ENCODE assay signal across 24 cellular contexts in genomic region chr4:184462724-184463123, GRCh38. TPM values are rescaled to one million over a fixed set of nuclear protein-coding genes. Genes with fewer than 3 reads are reported as not detected.
DNase-seq lines count a peak whose midpoint lies in the region; ATAC-seq and TF ChIP-seq lines count a peak whose summit lies in the region.
"Had no signal": no experiment of that assay in that cellular context is flagged by ENCODE, and none has a peak within 500 bp of the region (broad histone marks: within the 10 kb centered on the region; RNA-seq: fewer than 3 reads in every experiment).

No MANE protein-coding gene starts in this region.

- no peaks in the 10 kb centered on the region for H3K9me3 ChIP-seq in tibial nerve
- H3K9me3 ChIP-seq: gastroesophageal sphincter, lower lobe of right lung, MG63, thyroid gland had no signal

- peaks cover 0 to 71% (median 16%) of the 10 kb centered on the region in 4 donors for H3K4me1 ChIP-seq in tibial nerve

- DNase-seq in activated naive CD4-positive, alpha-beta T cell treated with anti-CD3 and anti-CD28 coated beads, Interleukin-2, amount 50 U/mL, for 72 hours (ENCODE audit: low spot score in 2 of 2) = no peak
- DNase-seq in LNCaP clone FGC (ENCODE audit: low read depth) = peak; percentile 60
- DNase-seq in left lobe of liver (ENCODE audit: low spot score) = no peak
- DNase-seq in progenitor cell of endocrine pancreas (ENCODE audit: low spot score, unreplicated experiment) = no peak
- DNase-seq in DMS153 treated with DMSO at 0.1 percent for 48 hours (lab: John Stamatoyannopoulos, UW; ENCODE audit: unreplicated experiment) = no peak
- DNase-seq in stimulated activated naive CD8-positive, alpha-beta T cell treated with anti-CD3 and anti-CD28 coated beads, Interleukin-15, amount 100 ng/mL, for 72 hours = no peak
- no peak for DNase-seq in tibial nerve (ENCODE audit: low spot score in 2 of 2)
- DNase-seq: activated CD4-positive, alpha-beta T cell treated with anti-CD3 and anti-CD28 coated beads for 4 hours; activated CD8-positive, alpha-beta memory T cell treated with anti-CD3 and anti-CD28 coated beads for 24 hours; activated effector memory CD4-positive, alpha-beta T cell treated with Interleukin-2 at 50 U/mL for 16 hours; dermis blood vessel endothelial cell; DMS79; GDM1; hippocampal formation; lower lobe of right lung; MG63; NCI-H2107; NCI-H82; stimulated activated CD4-positive, alpha-beta T cell treated with anti-CD3 and anti-CD28 coated beads, Interleukin-15, amount 100 ng/mL, for 24 hours; stimulated activated naive CD4-positive, alpha-beta T cell treated with Interleukin-2 at 50 U/mL for 16 hours; thyroid gland had no signal

- no peaks in the 10 kb centered on the region for H3K9me3 Mint-ChIP-seq in activated naive CD4-positive, alpha-beta T cell treated with anti-CD3 and anti-CD28 coated beads, Interleukin-2, amount 50 U/mL, for 24 hours
- no peaks in the 10 kb centered on the region for H3K9me3 Mint-ChIP-seq in activated naive CD4-positive, alpha-beta T cell treated with anti-CD3 and anti-CD28 coated beads, Interleukin-2, amount 50 U/mL, for 72 hours
- no peaks in the 10 kb centered on the region for H3K9me3 Mint-ChIP-seq in progenitor cell of endocrine pancreas (ENCODE audit: low read depth)
- H3K9me3 Mint-ChIP-seq in stimulated activated naive CD8-positive, alpha-beta T cell treated with anti-CD3 and anti-CD28 coated beads, Interleukin-15, amount 100 ng/mL, for 72 hours = peaks cover 0 to 4% of the 10 kb centered on the region in 2 donors

- H3K27ac ChIP-seq in tibial nerve = no peak overlapping the region
- H3K27ac ChIP-seq: gastroesophageal sphincter, lower lobe of right lung, RWPE1, thyroid gland had no signal

- peaks cover 90% of the 10 kb centered on the region for H3K4me1 Mint-ChIP-seq in activated naive CD4-positive, alpha-beta T cell treated with anti-CD3 and anti-CD28 coated beads, Interleukin-2, amount 50 U/mL, for 24 hours
- peaks cover 44% of the 10 kb centered on the region for H3K4me1 Mint-ChIP-seq in progenitor cell of endocrine pancreas (ENCODE audit: low read depth)
- H3K4me1 Mint-ChIP-seq in stimulated activated naive CD8-positive, alpha-beta T cell treated with anti-CD3 and anti-CD28 coated beads, Interleukin-15, amount 100 ng/mL, for 72 hours = peaks cover 71% of the 10 kb centered on the region

- TF ChIP-seq EP300 in tibial nerve (IDR thresholded peaks at IDR 0.05) = no peak

- H3K36me3 ChIP-seq in tibial nerve = peaks cover 0 to 3% (median 0%) of the 10 kb centered on the region in 3 donors
- H3K36me3 ChIP-seq: gastroesophageal sphincter, lower lobe of right lung, MG63, thyroid gland had no signal

- H3K4me3 ChIP-seq in LNCaP clone FGC (ENCODE audit: low read depth, low read length) = no peak overlapping the region
- H3K4me3 ChIP-seq in tibial nerve = no peak overlapping the region
- H3K4me3 ChIP-seq: gastroesophageal sphincter, lower lobe of right lung, MG63, thyroid gland had no signal

- H3K27me3 ChIP-seq in tibial nerve = no peaks in the 10 kb centered on the region
- H3K27me3 ChIP-seq: gastroesophageal sphincter, MG63, thyroid gland had no signal

- no peaks in the 10 kb centered on the region for H3K27me3 Mint-ChIP-seq in activated naive CD4-positive, alpha-beta T cell treated with anti-CD3 and anti-CD28 coated beads, Interleukin-2, amount 50 U/mL, for 24 hours
- no peaks in the 10 kb centered on the region for H3K27me3 Mint-ChIP-seq in progenitor cell of endocrine pancreas
- no peaks in the 10 kb centered on the region for H3K27me3 Mint-ChIP-seq in stimulated activated naive CD8-positive, alpha-beta T cell treated with anti-CD3 and anti-CD28 coated beads, Interleukin-15, amount 100 ng/mL, for 72 hours

- 72 to 90% methylated on average over 2 of the region's 2 CpGs for WGBS in tibial nerve, 2 donors

- no peak overlapping the region for H3K4me3 Mint-ChIP-seq in activated naive CD4-positive, alpha-beta T cell treated with anti-CD3 and anti-CD28 coated beads, Interleukin-2, amount 50 U/mL, for 24 hours
- H3K4me3 Mint-ChIP-seq in progenitor cell of endocrine pancreas (ENCODE audit: low read depth) = no peak overlapping the region
- no peak overlapping the region for H3K4me3 Mint-ChIP-seq in stimulated activated naive CD8-positive, alpha-beta T cell treated with anti-CD3 and anti-CD28 coated beads, Interleukin-15, amount 100 ng/mL, for 72 hours

- no peak for TF ChIP-seq CTCF in LNCaP clone FGC (IDR thresholded peaks at IDR 0.05; ENCODE audit: control insufficient read depth, extremely low read depth, insufficient read depth)
- TF ChIP-seq CTCF in progenitor cell of endocrine pancreas (IDR thresholded peaks at IDR 0.05; ENCODE audit: unreplicated experiment) = no peak
- TF ChIP-seq CTCF in tibial nerve (IDR thresholded peaks at IDR 0.05) = no peak

- peaks cover 10% of the 10 kb centered on the region for H3K36me3 Mint-ChIP-seq in activated naive CD4-positive, alpha-beta T cell treated with anti-CD3 and anti-CD28 coated beads, Interleukin-2, amount 50 U/mL, for 24 hours
- H3K36me3 Mint-ChIP-seq in activated naive CD4-positive, alpha-beta T cell treated with anti-CD3 and anti-CD28 coated beads, Interleukin-2, amount 50 U/mL, for 72 hours = peaks cover 0 to 13% of the 10 kb centered on the region in 2 donors
- no peaks in the 10 kb centered on the region for H3K36me3 Mint-ChIP-seq in progenitor cell of endocrine pancreas (ENCODE audit: insufficient read depth)

- TF ChIP-seq POLR2A in tibial nerve (IDR thresholded peaks at IDR 0.05) = no peak

- ATAC-seq in activated naive CD4-positive, alpha-beta T cell treated with anti-CD3 and anti-CD28 coated beads, Interleukin-2, amount 50 U/mL, for 72 hours = no peak
- peak; percentile 82 for ATAC-seq in left lobe of liver
- ATAC-seq in stimulated activated naive CD8-positive, alpha-beta T cell treated with anti-CD3 and anti-CD28 coated beads, Interleukin-15, amount 100 ng/mL, for 72 hours = no peak
- ATAC-seq: gastroesophageal sphincter had no signal

- H3K27ac Mint-ChIP-seq in activated naive CD4-positive, alpha-beta T cell treated with anti-CD3 and anti-CD28 coated beads, Interleukin-2, amount 50 U/mL, for 24 hours = peak overlapping the region; percentile 9
- H3K27ac Mint-ChIP-seq in activated naive CD4-positive, alpha-beta T cell treated with anti-CD3 and anti-CD28 coated beads, Interleukin-2, amount 50 U/mL, for 72 hours = no peak overlapping the region
- H3K27ac Mint-ChIP-seq in progenitor cell of endocrine pancreas = peak overlapping the region; percentile 67
- H3K27ac Mint-ChIP-seq in stimulated activated naive CD8-positive, alpha-beta T cell treated with anti-CD3 and anti-CD28 coated beads, Interleukin-15, amount 100 ng/mL, for 72 hours = no peak overlapping the region

RNA-seq across cellular contexts. Expression of gene IRF2, which starts 11.6 kb away (rescaled TPM):
- total RNA-seq in activated naive CD4-positive, alpha-beta T cell treated with anti-CD3 and anti-CD28 coated beads, Interleukin-2, amount 50 U/mL, for 72 hours = 10 to 100 TPM; 52.7 to 56.8 TPM
- total RNA-seq in left lobe of liver = 30.5 TPM
- total RNA-seq in progenitor cell of endocrine pancreas = 14.3 and 19.1 TPM in 2 replicates
- 10 to 100 TPM; 23.7 to 36.8 (median 30.4) TPM for total RNA-seq in tibial nerve

Comparison
In these comparisons a context has a peak if more than half of its experiments do, and no peak if none do; other contexts are left out.
1. H3K27ac Mint-ChIP-seq: peak in activated naive CD4-positive, alpha-beta T cell treated with anti-CD3 and anti-CD28 coated beads, Interleukin-2, amount 50 U/mL, for 24 hours (single experiment) and progenitor cell of endocrine pancreas (single experiment); none in activated naive CD4-positive, alpha-beta T cell treated with anti-CD3 and anti-CD28 coated beads, Interleukin-2, amount 50 U/mL, for 72 hours (0 of 2) and stimulated activated naive CD8-positive, alpha-beta T cell treated with anti-CD3 and anti-CD28 coated beads, Interleukin-15, amount 100 ng/mL, for 72 hours (0 of 2).